In genomic region chr2:17156086-17156485, GRCh38 we compare ENCODE assay signal across 16 cellular contexts.
DNase-seq lines count a peak whose midpoint lies in the region; ATAC-seq and TF ChIP-seq lines count a peak whose summit lies in the region.
"Had no signal": no experiment of that assay in that cellular context is flagged by ENCODE, and none has a peak within 500 bp of the region (broad histone marks: within the 10 kb centered on the region; RNA-seq: fewer than 3 reads in every experiment).

No MANE protein-coding gene starts in this region.

- in situ Hi-C loops in astrocyte of the spinal cord (cut with HindIII; ENCODE audit: low sequenced_read_pairs) = no loop called here

- H3K4me3 ChIP-seq in astrocyte of the spinal cord (ENCODE audit: low read depth, low read length) (no peak overlapping the region), choroid plexus epithelial cell (ENCODE audit: low read depth, low read length) (no peak overlapping the region)
- H3K4me3 ChIP-seq: BLaER1 treated with 17β-estradiol and CSF1 and Interleukin-3, amounts not matched to agents 10 nM and 100 nM; GM12878 had no signal

- TF ChIP-seq CTCF in astrocyte of the spinal cord (IDR thresholded peaks at IDR 0.05; ENCODE audit: low read depth, low read length) = no peak
- no peak for TF ChIP-seq CTCF in choroid plexus epithelial cell (conservative IDR thresholded peaks at IDR 0.05; ENCODE audit: low read depth, low read length)

- ATAC-seq in GM21723 (IDR thresholded peaks at IDR 0.05; ENCODE audit: unreplicated experiment) = no peak
- ATAC-seq: CD8-positive, alpha-beta T cell; GM12878 had no signal

- DNase-seq in astrocyte of the spinal cord (ENCODE audit: low read depth, low spot score) = peak; percentile 8
- DNase-seq in choroid plexus epithelial cell (ENCODE audit: low read depth) = peak; percentile 8
- DNase-seq in smooth muscle cell of the brain vasculature (ENCODE audit: low read depth, low spot score) = peak; percentile 43
- DNase-seq in GF-D8 (lab: John Stamatoyannopoulos, UW) = no peak
- no peak for DNase-seq in stimulated activated naive CD4-positive, alpha-beta T cell (lab: John Stamatoyannopoulos, UW)
- DNase-seq: 8988T; ACHN; AML-193; Caco-2; Calu3; CD4-positive, alpha-beta T cell; CD8-positive, alpha-beta T cell; DMS79 treated with DMSO at 0.1 percent for 48 hours had no signal

Comparison
In these comparisons a context has a peak if more than half of its experiments do, and no peak if none do; other contexts are left out.
1. DNase-seq: peak in astrocyte of the spinal cord (single experiment), choroid plexus epithelial cell (single experiment) and smooth muscle cell of the brain vasculature (single experiment); none in GF-D8 (single experiment) and stimulated activated naive CD4-positive, alpha-beta T cell (0 of 6).